Comparison of ENCODE assay signal across 10 cellular contexts in genomic region chr6:169960891-169961611, GRCh38.
DNase-seq lines count a peak whose midpoint lies in the region; ATAC-seq and TF ChIP-seq lines count a peak whose summit lies in the region.
"Had no signal": no experiment of that assay in that cellular context is flagged by ENCODE, and none has a peak within 500 bp of the region (broad histone marks: within the 10 kb centered on the region; RNA-seq: fewer than 3 reads in every experiment).

No MANE protein-coding gene starts in this region.

- H3K27ac Mint-ChIP-seq in T-cell = peak overlapping the region in 1 of 2 donors; percentile 36

- DNase-seq in activated CD4-positive, CD25-positive, alpha-beta regulatory T cell treated with anti-CD3 and anti-CD28 coated beads, Interleukin-2, amount 50 U/mL, for 72 hours = peak; percentile 22
- DNase-seq in activated CD4-positive, CD25-positive, alpha-beta regulatory T cell (lab: John Stamatoyannopoulos, UW) = no peak
- peak in 2 of 34 experiments; percentile 6 to 22 for DNase-seq in T-cell
- DNase-seq in spleen = peak; percentile 69
- no peak for DNase-seq in globus pallidus (ENCODE audit: low spot score)
- DNase-seq: T-helper 2 cell had no signal

- H3K27ac ChIP-seq in iPS-20b (ENCODE audit: low read length) (no peak overlapping the region), spleen (peak overlapping the region in 3 of 8 donors; percentile 31 to 56 (median 45))

- intact Hi-C loops in spleen (cut with DNase I; ENCODE audit: low total_unique reads) = no loop called here

- WGBS in spleen, 5 donors = 81 to 92% (median 86%) methylated on average over 9 to 12 of the region's 12 CpGs

- H3K4me1 Mint-ChIP-seq in T-cell = peaks cover 7 to 30% (median 11%) of the 10 kb centered on the region in 3 donors

- H3K4me3 ChIP-seq in iPS-20b (ENCODE audit: low read length) (peak overlapping the region; percentile 13; the same call in 1 of the 2 replicates), spleen (no peak overlapping the region)

- no peak for TF ChIP-seq POLR2A in spleen (IDR thresholded peaks at IDR 0.05)

- H3K27me3 ChIP-seq in iPS-20b (ENCODE audit: insufficient read depth, low read length) (peaks cover 27% of the 10 kb centered on the region), spleen (replicated peaks in 1 of 7) (peaks cover 0 to 78% (median 28%) of the 10 kb centered on the region in 7 donors)
- H3K27me3 ChIP-seq: right lobe of liver had no signal

- H3K4me1 ChIP-seq in iPS-20b (ENCODE audit: insufficient read depth, low read length) = no peaks in the 10 kb centered on the region; the same call in 1 of the 2 replicates
- peaks cover 0 to 43% (median 21%) of the 10 kb centered on the region in 6 donors for H3K4me1 ChIP-seq in spleen

- H3K36me3 Mint-ChIP-seq in T-cell = no peaks in the 10 kb centered on the region

- H3K27me3 Mint-ChIP-seq in T-cell = peaks cover 6 to 22% of the 10 kb centered on the region in 2 donors

- no peaks in the 10 kb centered on the region for H3K36me3 ChIP-seq in iPS-20b (ENCODE audit: insufficient read depth, low read depth, low read length)
- no peaks in the 10 kb centered on the region for H3K36me3 ChIP-seq in spleen
- H3K36me3 ChIP-seq: right lobe of liver had no signal

- H3K9me3 Mint-ChIP-seq in T-cell = no peaks in the 10 kb centered on the region

- POLR2A ChIA-PET in T-cell (lab: Charles Lee) = no interaction called here

- peak overlapping the region; percentile 43 to 77 (median 50) for H3K4me3 Mint-ChIP-seq in T-cell

- H3K9ac ChIP-seq in iPS-20b (ENCODE audit: low read depth, low read length) = no peak overlapping the region

- H3K9me3 ChIP-seq in iPS-20b (ENCODE audit: insufficient read depth, low read depth, low read length) (no peaks in the 10 kb centered on the region), spleen (no peaks in the 10 kb centered on the region)
- H3K9me3 ChIP-seq: right lobe of liver had no signal

- no peak for TF ChIP-seq CTCF in spleen (IDR thresholded peaks at IDR 0.05 in 8 of 11, conservative IDR thresholded peaks at IDR 0.05 in 3 of 11)

- CTCF ChIA-PET in T-cell (lab: Charles Lee) = no interaction called here

- ATAC-seq in T-cell (replicated peaks in 1 of 4) (no peak), HG03139 (IDR thresholded peaks at IDR 0.05; ENCODE audit: unreplicated experiment) (no peak), HG02840 (IDR thresholded peaks at IDR 0.05; ENCODE audit: low FRiP score, unreplicated experiment) (no peak)

Comparison
In these comparisons a context has a peak if more than half of its experiments do, and no peak if none do; other contexts are left out.
1. DNase-seq: peak in activated CD4-positive, CD25-positive, alpha-beta regulatory T cell treated with anti-CD3 and anti-CD28 coated beads, Interleukin-2, amount 50 U/mL, for 72 hours (single experiment) and spleen (single experiment); none in activated CD4-positive, CD25-positive, alpha-beta regulatory T cell (0 of 4) and globus pallidus (single experiment).